In genomic region chr11:78416285-78417174, GRCh38 we compare ENCODE assay signal across 8 cellular contexts. TPM values are rescaled to one million over a fixed set of nuclear protein-coding genes. Genes with fewer than 3 reads are reported as not detected.
A peak's percentile ranks its signal among the peaks of the same experiment; 100 is the strongest.
DNase-seq lines count a peak whose midpoint lies in the region; ATAC-seq lines count a peak whose summit lies in the region.

No MANE protein-coding gene starts in this region.

- peak overlapping the region; percentile 66 for H3K9ac ChIP-seq in muscle layer of colon (ENCODE audit: low read length)

- H3K27me3 Mint-ChIP-seq in IgD-negative memory B cell: no peaks in the 10 kb centered on the region

- peak overlapping the region; percentile 35 for H3K27ac ChIP-seq in muscle layer of colon (ENCODE audit: low read depth, low read length)

- H3K36me3 Mint-ChIP-seq in IgD-negative memory B cell: no peaks in the 10 kb centered on the region

- in situ Hi-C loops in Caki2 (cut with HindIII; ENCODE audit: low pct_unique_long_range_greater_than_20kb, low sequenced_read_pairs): no loop called here

- ATAC-seq in GM21529 (IDR thresholded peaks at IDR 0.05; ENCODE audit: unreplicated experiment): peak; percentile 50
- peak; percentile 78 for ATAC-seq in esophagus mucosa

- H3K9me3 Mint-ChIP-seq in IgD-negative memory B cell: no peaks in the 10 kb centered on the region

- peak overlapping the region; percentile 94 to 99 (median 99) for H3K4me3 Mint-ChIP-seq in IgD-negative memory B cell

- H3K9me3 ChIP-seq in muscle layer of colon (ENCODE audit: low read length): no peaks in the 10 kb centered on the region

- H3K27me3 ChIP-seq in muscle layer of colon (ENCODE audit: control insufficient read depth in 1 of 2, insufficient read depth in 2 of 2, low read length in 2 of 2): no peaks in the 10 kb centered on the region

- H3K36me3 ChIP-seq in muscle layer of colon (ENCODE audit: insufficient read depth, low read length): no peaks in the 10 kb centered on the region

- peaks cover 50 to 59% (median 52%) of the 10 kb centered on the region in 3 donors for H3K4me1 Mint-ChIP-seq in IgD-negative memory B cell

- H3K4me3 ChIP-seq in muscle layer of colon (ENCODE audit: low read depth in 1 of 2, low read length in 2 of 2): peak overlapping the region; percentile 60 to 71

- H3K27ac Mint-ChIP-seq in IgD-negative memory B cell: peak overlapping the region; percentile 97 to 99 (median 98)

- H3K4me1 ChIP-seq in muscle layer of colon (ENCODE audit: insufficient read depth, low read length): peaks cover 22% of the 10 kb centered on the region

- DNase-seq in Caki2 (ENCODE audit: low read depth) (peak; percentile 89), OCI-M2 (lab: John Stamatoyannopoulos, UW; ENCODE audit: unreplicated experiment) (peak; percentile 62)
- DNase-seq in activated T-cell treated with anti-CD3 and anti-CD28 coated beads, Interleukin-2, amount 50 U/mL, for 1 hour: peak; percentile 81
- DNase-seq in stimulated activated CD8-positive, alpha-beta memory T cell treated with anti-CD3 and anti-CD28 coated beads, Interleukin-7, amount 100 ng/mL, for 1 hour (ENCODE audit: low read depth in 2 of 2): peak; percentile 53 to 57

RNA-seq across cellular contexts. Expression of gene GAB2, which starts 1.1 kb away (rescaled TPM):
- 1.9 and 9.7 TPM in 2 replicates for total RNA-seq in Caki2 (2014; rRNA removed; shearing (Covaris generic); ENCODE audit: low replicate concordance)
- 4.2 TPM for polyA plus RNA-seq in IgD-negative memory B cell
- 10.8 TPM for total RNA-seq in esophagus mucosa

Comparison
In these comparisons a context has a peak if more than half of its experiments do, and no peak if none do; other contexts are left out.
1. Peak in every context shown above with its lines: DNase-seq, ATAC-seq, H3K4me3 ChIP-seq and H3K27ac ChIP-seq.